Comparison of ENCODE assay signal across 22 cellular contexts in the genomic region with DNA sequence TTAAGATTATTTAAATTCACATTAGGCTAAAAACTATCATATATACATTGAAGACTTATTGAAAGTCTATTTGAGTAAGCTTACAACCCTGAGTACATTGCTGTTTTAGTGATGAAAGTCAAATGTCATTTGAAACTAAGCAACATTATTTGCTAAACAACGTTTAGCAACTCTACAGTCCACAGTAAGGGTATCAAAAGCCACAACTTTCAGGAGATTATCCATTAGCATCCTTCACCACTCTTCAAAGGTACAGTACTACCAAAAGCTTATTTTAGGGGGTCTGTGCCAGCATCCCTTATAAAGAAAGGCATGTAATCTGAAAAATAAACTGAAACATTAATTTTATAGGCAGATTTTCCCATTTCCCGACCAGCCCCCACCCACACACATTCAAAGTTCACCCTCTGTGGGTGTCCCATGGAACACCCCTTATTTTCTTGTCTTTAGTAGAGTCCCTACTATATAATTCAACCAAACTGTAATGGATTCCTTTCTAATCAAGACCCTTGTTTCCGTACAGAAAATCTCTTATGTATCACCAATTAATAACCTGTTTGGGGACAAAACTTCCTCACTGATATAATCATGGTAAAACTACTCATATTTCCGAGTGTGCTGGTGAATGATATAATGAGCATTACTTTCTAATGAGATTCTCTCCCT. TPM values are rescaled to one million over a fixed set of nuclear protein-coding genes. Genes with fewer than 3 reads are reported as not detected.
DNase-seq lines count a peak whose midpoint lies in the region; ATAC-seq and TF ChIP-seq lines count a peak whose summit lies in the region.
"Had no signal": no experiment of that assay in that cellular context is flagged by ENCODE, and none has a peak within 500 bp of the region (broad histone marks: within the 10 kb centered on the region; RNA-seq: fewer than 3 reads in every experiment).

No MANE protein-coding gene starts in this region.

- no peak for DNase-seq in activated T-cell treated with anti-CD3 and anti-CD28 coated beads, Interleukin-2, amount 50 U/mL, for 72 hours
- no peak for DNase-seq in activated T-cell treated with anti-CD3 and anti-CD28 coated beads, Interleukin-2, amount 50 U/mL, for 4 hours
- DNase-seq in central memory CD8-positive, alpha-beta T cell (ENCODE audit: low spot score in 2 of 2) = no peak
- DNase-seq in stimulated activated naive B cell treated with anti-CD40 and anti-IgM and Interleukin-4, amounts not matched to agents 10 μg/mL and 1 μg/mL and 100 μg/mL, for 72 hours = no peak
- DNase-seq: activated gamma-delta T cell treated with Interleukin-2 at 50 U/mL for 16 hours; body of pancreas; cortex of kidney; H7; KG1; left cardiac atrium; midbrain; NCI-H1092 treated with DMSO at 0.1 percent for 48 hours; NCI-H2081; NCI-H524; retina; stimulated activated CD4-positive, alpha-beta T cell treated with anti-CD3 and anti-CD28 coated beads, Interleukin-12 subunit alpha, Interleukin-12 subunit beta, amount 100 ng/mL, for 4 hours; transverse colon had no signal

- H3K4me2 ChIP-seq in Loucy (ENCODE audit: low read depth, low read length, poor library complexity, severe bottlenecking) = peak overlapping the region; percentile 87

- peak overlapping the region; percentile 96 for H3K27ac Mint-ChIP-seq in activated T-cell treated with anti-CD3 and anti-CD28 coated beads, Interleukin-2, amount 50 U/mL, for 72 hours
- peak overlapping the region; percentile 81 for H3K27ac Mint-ChIP-seq in central memory CD8-positive, alpha-beta T cell (ENCODE audit: low read depth)
- H3K27ac Mint-ChIP-seq in stimulated activated naive B cell treated with anti-CD40 and anti-IgM and Interleukin-4, amounts not matched to agents 10 μg/mL and 1 μg/mL and 100 μg/mL, for 72 hours = peak overlapping the region; percentile 31

- H3K9ac ChIP-seq in Loucy (ENCODE audit: low read depth, low read length, poor library complexity, severe bottlenecking) = no peak overlapping the region

- peaks cover 100% of the 10 kb centered on the region for H3K36me3 ChIP-seq in Loucy (ENCODE audit: insufficient read depth, low read length)

- H3K9me3 Mint-ChIP-seq in activated T-cell treated with anti-CD3 and anti-CD28 coated beads, Interleukin-2, amount 50 U/mL, for 72 hours = no peaks in the 10 kb centered on the region
- no peaks in the 10 kb centered on the region for H3K9me3 Mint-ChIP-seq in activated T-cell treated with anti-CD3 and anti-CD28 coated beads, Interleukin-2, amount 50 U/mL, for 4 hours
- no peaks in the 10 kb centered on the region for H3K9me3 Mint-ChIP-seq in central memory CD8-positive, alpha-beta T cell
- no peaks in the 10 kb centered on the region for H3K9me3 Mint-ChIP-seq in stimulated activated naive B cell treated with anti-CD40 and anti-IgM and Interleukin-4, amounts not matched to agents 10 μg/mL and 1 μg/mL and 100 μg/mL, for 72 hours

- H3K4me1 ChIP-seq in Loucy (ENCODE audit: insufficient read depth, low read length, poor library complexity, severe bottlenecking) = peaks cover 81% of the 10 kb centered on the region

- H2AFZ ChIP-seq in Loucy (ENCODE audit: low read length) = no peak overlapping the region

- H3K4me3 Mint-ChIP-seq in activated T-cell treated with anti-CD3 and anti-CD28 coated beads, Interleukin-2, amount 50 U/mL, for 72 hours = peak overlapping the region; percentile 29 to 64
- no peak overlapping the region for H3K4me3 Mint-ChIP-seq in activated T-cell treated with anti-CD3 and anti-CD28 coated beads, Interleukin-2, amount 50 U/mL, for 4 hours
- peak overlapping the region; percentile 27 for H3K4me3 Mint-ChIP-seq in central memory CD8-positive, alpha-beta T cell
- H3K4me3 Mint-ChIP-seq in stimulated activated naive B cell treated with anti-CD40 and anti-IgM and Interleukin-4, amounts not matched to agents 10 μg/mL and 1 μg/mL and 100 μg/mL, for 72 hours = no peak overlapping the region

- H3K9me3 ChIP-seq in Loucy (ENCODE audit: insufficient read depth, low read depth, low read length) = no peaks in the 10 kb centered on the region
- H3K9me3 ChIP-seq: body of pancreas, neutrophil, transverse colon had no signal

- no peak for ATAC-seq in activated T-cell treated with anti-CD3 and anti-CD28 coated beads, Interleukin-2, amount 50 U/mL, for 72 hours (replicated peaks in 1 of 2)
- ATAC-seq in activated T-cell treated with anti-CD3 and anti-CD28 coated beads, Interleukin-2, amount 50 U/mL, for 4 hours = no peak
- ATAC-seq in central memory CD8-positive, alpha-beta T cell (replicated peaks; ENCODE audit: extremely low read depth, poor library complexity, severe bottlenecking) = no peak
- no peak for ATAC-seq in stimulated activated naive B cell treated with anti-CD40 and anti-IgM and Interleukin-4, amounts not matched to agents 10 μg/mL and 1 μg/mL and 100 μg/mL, for 72 hours (replicated peaks)
- ATAC-seq in HG03432 (IDR thresholded peaks at IDR 0.05; ENCODE audit: unreplicated experiment) (no peak), GM19395 (IDR thresholded peaks at IDR 0.05; ENCODE audit: unreplicated experiment) (no peak), GM19328 (IDR thresholded peaks at IDR 0.05; ENCODE audit: unreplicated experiment) (no peak)
- ATAC-seq: body of pancreas, left cardiac atrium had no signal

- no peaks in the 10 kb centered on the region for H3K9me2 ChIP-seq in Loucy (replicated peaks; ENCODE audit: low read depth, low read length)

- peaks cover 23 to 81% of the 10 kb centered on the region in 2 donors for H3K36me3 Mint-ChIP-seq in activated T-cell treated with anti-CD3 and anti-CD28 coated beads, Interleukin-2, amount 50 U/mL, for 72 hours (ENCODE audit: insufficient read depth in 2 of 2)
- H3K36me3 Mint-ChIP-seq in activated T-cell treated with anti-CD3 and anti-CD28 coated beads, Interleukin-2, amount 50 U/mL, for 4 hours (ENCODE audit: insufficient read depth) = peaks cover 73% of the 10 kb centered on the region
- H3K36me3 Mint-ChIP-seq in central memory CD8-positive, alpha-beta T cell (ENCODE audit: insufficient read depth) = peaks cover 98% of the 10 kb centered on the region
- H3K36me3 Mint-ChIP-seq in stimulated activated naive B cell treated with anti-CD40 and anti-IgM and Interleukin-4, amounts not matched to agents 10 μg/mL and 1 μg/mL and 100 μg/mL, for 72 hours = peaks cover 43 to 77% of the 10 kb centered on the region in 2 donors

- H3K79me2 ChIP-seq in Loucy (ENCODE audit: insufficient read depth, low read length) = peaks cover 100% of the 10 kb centered on the region

- peak overlapping the region; percentile 53 for H3K4me3 ChIP-seq in Loucy (ENCODE audit: low read length, poor library complexity, severe bottlenecking)
- H3K4me3 ChIP-seq: body of pancreas, transverse colon had no signal

- no peaks in the 10 kb centered on the region for H3K27me3 ChIP-seq in Loucy (ENCODE audit: insufficient read depth, low read length, poor library complexity, severe bottlenecking)
- H3K27me3 ChIP-seq: body of pancreas, neutrophil, transverse colon had no signal

- H3F3A ChIP-seq in Loucy (ENCODE audit: low read depth) = peaks cover 10% of the 10 kb centered on the region; the same call in 1 of the 2 replicates

- peaks cover 100% of the 10 kb centered on the region for H4K20me1 ChIP-seq in Loucy (ENCODE audit: insufficient read depth, low read length, poor library complexity, severe bottlenecking)

- H3K27me3 Mint-ChIP-seq in activated T-cell treated with anti-CD3 and anti-CD28 coated beads, Interleukin-2, amount 50 U/mL, for 72 hours (ENCODE audit: low read depth) = no peaks in the 10 kb centered on the region
- no peaks in the 10 kb centered on the region for H3K27me3 Mint-ChIP-seq in activated T-cell treated with anti-CD3 and anti-CD28 coated beads, Interleukin-2, amount 50 U/mL, for 4 hours (ENCODE audit: low read depth)
- no peaks in the 10 kb centered on the region for H3K27me3 Mint-ChIP-seq in central memory CD8-positive, alpha-beta T cell
- H3K27me3 Mint-ChIP-seq in stimulated activated naive B cell treated with anti-CD40 and anti-IgM and Interleukin-4, amounts not matched to agents 10 μg/mL and 1 μg/mL and 100 μg/mL, for 72 hours = no peaks in the 10 kb centered on the region

- H3K4me1 Mint-ChIP-seq in activated T-cell treated with anti-CD3 and anti-CD28 coated beads, Interleukin-2, amount 50 U/mL, for 72 hours (ENCODE audit: low read depth) = peaks cover 77% of the 10 kb centered on the region
- peaks cover 84% of the 10 kb centered on the region for H3K4me1 Mint-ChIP-seq in activated T-cell treated with anti-CD3 and anti-CD28 coated beads, Interleukin-2, amount 50 U/mL, for 4 hours (ENCODE audit: low read depth)
- H3K4me1 Mint-ChIP-seq in central memory CD8-positive, alpha-beta T cell = peaks cover 80% of the 10 kb centered on the region
- peaks cover 29 to 67% of the 10 kb centered on the region in 2 donors for H3K4me1 Mint-ChIP-seq in stimulated activated naive B cell treated with anti-CD40 and anti-IgM and Interleukin-4, amounts not matched to agents 10 μg/mL and 1 μg/mL and 100 μg/mL, for 72 hours

- no peak for TF ChIP-seq CTCF in Loucy (conservative IDR thresholded peaks at IDR 0.05; ENCODE audit: low read length)

RNA-seq across cellular contexts. Expression of a gene that starts 11.0 kb away (rescaled TPM):
- 100 to 1,000 TPM; 288 to 297 TPM for total RNA-seq in activated T-cell treated with anti-CD3 and anti-CD28 coated beads, Interleukin-2, amount 50 U/mL, for 72 hours
- 100 to 1,000 TPM; 462 to 466 (median 464) TPM for total RNA-seq in activated T-cell treated with anti-CD3 and anti-CD28 coated beads, Interleukin-2, amount 50 U/mL, for 4 hours

Comparison
In these comparisons a context has a peak if more than half of its experiments do, and no peak if none do; other contexts are left out.
1. H3K4me3 Mint-ChIP-seq: peak in activated T-cell treated with anti-CD3 and anti-CD28 coated beads, Interleukin-2, amount 50 U/mL, for 72 hours (2 of 2) and central memory CD8-positive, alpha-beta T cell (single experiment); none in activated T-cell treated with anti-CD3 and anti-CD28 coated beads, Interleukin-2, amount 50 U/mL, for 4 hours (single experiment) and stimulated activated naive B cell treated with anti-CD40 and anti-IgM and Interleukin-4, amounts not matched to agents 10 μg/mL and 1 μg/mL and 100 μg/mL, for 72 hours (0 of 2).
2. H3K27ac Mint-ChIP-seq: peak in every context shown above with its lines; median percentile 96 in activated T-cell treated with anti-CD3 and anti-CD28 coated beads, Interleukin-2, amount 50 U/mL, for 72 hours; 81 in central memory CD8-positive, alpha-beta T cell; 31 in stimulated activated naive B cell treated with anti-CD40 and anti-IgM and Interleukin-4, amounts not matched to agents 10 μg/mL and 1 μg/mL and 100 μg/mL, for 72 hours.